1 cellular context compared by ENCODE assay signal in the genomic region with DNA sequence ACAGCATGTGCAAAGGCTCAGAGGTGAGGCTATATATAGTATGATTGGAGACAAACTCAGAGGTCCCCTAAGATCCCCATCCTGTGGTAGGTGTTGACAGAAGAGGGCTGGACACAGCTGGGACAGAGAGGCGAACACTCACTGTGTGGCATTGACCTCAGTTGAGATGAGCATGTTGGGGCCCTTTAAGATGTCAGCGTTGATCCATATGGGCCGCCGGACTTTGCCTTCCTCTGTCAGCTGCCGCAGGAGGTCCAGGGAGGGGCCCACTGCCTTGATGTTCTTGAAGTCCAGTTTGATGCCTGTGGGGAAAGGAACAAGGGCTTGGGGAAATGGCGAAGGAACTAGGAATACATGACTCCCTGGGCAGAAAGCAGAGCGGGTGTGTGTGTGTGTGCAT.
TF ChIP-seq lines count a peak whose summit lies in the region.

No MANE protein-coding gene starts in this region.

TF ChIP-seq in H1, 55 proteins besides CTCF, POLR2A, EP300 and RAD21:
- TF ChIP-seq RXRA (IDR thresholded peaks at IDR 0.05; ENCODE audit: insufficient read depth, low read depth, low read length) = no peak
- no peak for TF ChIP-seq CHD2 (IDR thresholded peaks at IDR 0.05; ENCODE audit: low read length)
